23 cellular contexts compared by ENCODE assay signal in genomic region chr7:70587739-70588138, GRCh38.
A peak's percentile ranks its signal among the peaks of the same experiment; 100 is the strongest.
DNase-seq lines count a peak whose midpoint lies in the region; ATAC-seq, FAIRE-seq and TF ChIP-seq lines count a peak whose summit lies in the region.
"Had no signal": no experiment of that assay in that cellular context is flagged by ENCODE, and none has a peak within 500 bp of the region (broad histone marks: within the 10 kb centered on the region; RNA-seq: fewer than 3 reads in every experiment).

No MANE protein-coding gene starts in this region.

- peak overlapping the region in 4 of 5 experiments; percentile 23 to 87 (median 42) for H3K27ac Mint-ChIP-seq in brain
- H3K27ac Mint-ChIP-seq in immature natural killer cell: peak overlapping the region in 3 of 6 donors; percentile 46 to 49 (median 46)
- H3K27ac Mint-ChIP-seq: CD4-positive, alpha-beta T cell had no signal

- peak; percentile 68 for ATAC-seq in mucosa of descending colon
- no peak for ATAC-seq in GM19467 (IDR thresholded peaks at IDR 0.05; ENCODE audit: unreplicated experiment)
- ATAC-seq: HCT116, Right ventricle myocardium inferior had no signal

- intact Hi-C loops in mucosa of descending colon (cut with DNase I, micrococcal nuclease): no loop called here

- H3K9me3 Mint-ChIP-seq in brain (no peaks in the 10 kb centered on the region), immature natural killer cell (no peaks in the 10 kb centered on the region)
- H3K9me3 Mint-ChIP-seq: CD4-positive, alpha-beta T cell; IgD-negative memory B cell had no signal

- H3K27me3 ChIP-seq in small intestine (ENCODE audit: control insufficient read depth in 2 of 2, insufficient read depth in 2 of 2, low read length in 2 of 2): no peaks in the 10 kb centered on the region
- H3K27me3 ChIP-seq: BLaER1, SJSA1 had no signal

- FAIRE-seq in small intestine (lab: Jason Lieb, UNC): no peak
- FAIRE-seq: H1, RCC 7860 had no signal

- H3K27ac ChIP-seq in small intestine (ENCODE audit: low read depth in 1 of 2, low read length in 1 of 2): no peak overlapping the region
- H3K27ac ChIP-seq: BLaER1, SJSA1 had no signal

- DNase-seq in immature natural killer cell (peak; percentile 31 to 38 (median 34)), mucosa of descending colon (peak in 2 of 3 donors; percentile 54 to 61), small intestine (peak; percentile 79), NCI-H187 treated with DMSO at 0.1 percent for 48 hours (lab: John Stamatoyannopoulos, UW) (no peak)
- DNase-seq in activated CD8-positive, alpha-beta memory T cell treated with anti-CD3 and anti-CD28 coated beads for 24 hours: no peak
- DNase-seq: ACHN; CD4-positive, alpha-beta T cell; COR-L47; DMS79; NCI-H1105 treated with DMSO at 0.1 percent for 48 hours; NCI-H1694; NCI-H2081 treated with DMSO at 0.1 percent for 48 hours; NCI-H2171 treated with DMSO at 0.1 percent for 48 hours; NCI-H524 treated with DMSO at 0.1 percent for 48 hours had no signal

- H3K4me3 Mint-ChIP-seq in brain: peak overlapping the region; percentile 6 to 74 (median 59)
- peak overlapping the region in 4 of 5 donors; percentile 28 to 45 (median 43) for H3K4me3 Mint-ChIP-seq in immature natural killer cell
- H3K4me3 Mint-ChIP-seq: CD4-positive, alpha-beta T cell; IgD-negative memory B cell had no signal

- 21 to 60% (median 39%) methylated on average over 4 of the region's 4 CpGs for WGBS in small intestine, 3 donors

- H3K36me3 Mint-ChIP-seq in brain: no peaks in the 10 kb centered on the region
- peaks cover 0 to 9% (median 4%) of the 10 kb centered on the region in 3 donors for H3K36me3 Mint-ChIP-seq in immature natural killer cell
- H3K36me3 Mint-ChIP-seq: IgD-negative memory B cell had no signal

- H3K4me3 ChIP-seq in mucosa of descending colon: no peak overlapping the region
- no peak overlapping the region for H3K4me3 ChIP-seq in small intestine (ENCODE audit: low read depth in 1 of 2, low read length in 2 of 2)
- H3K4me3 ChIP-seq: BLaER1, SJSA1 had no signal

- H3K36me3 ChIP-seq in mucosa of descending colon (ENCODE audit: low read depth) (no peaks in the 10 kb centered on the region), small intestine (ENCODE audit: control insufficient read depth in 2 of 2, insufficient read depth in 2 of 2, low read length in 2 of 2) (no peaks in the 10 kb centered on the region)
- H3K36me3 ChIP-seq: SJSA1 had no signal

- H3K27me3 Mint-ChIP-seq in brain (peaks cover 27% of the 10 kb centered on the region), immature natural killer cell (ENCODE audit: low read depth in 3 of 3) (peaks cover 3 to 4% (median 4%) of the 10 kb centered on the region in 3 donors)
- H3K27me3 Mint-ChIP-seq: CD4-positive, alpha-beta T cell; IgD-negative memory B cell had no signal

- H3K4me1 Mint-ChIP-seq in brain: peaks cover 86% of the 10 kb centered on the region
- peaks cover 14 to 15% of the 10 kb centered on the region in 2 donors for H3K4me1 Mint-ChIP-seq in immature natural killer cell
- H3K4me1 Mint-ChIP-seq: IgD-negative memory B cell had no signal

- H3K4me1 ChIP-seq in mucosa of descending colon (ENCODE audit: low read depth): peaks cover 26% of the 10 kb centered on the region
- peaks cover 4 to 6% of the 10 kb centered on the region in 2 donors for H3K4me1 ChIP-seq in small intestine (ENCODE audit: control insufficient read depth in 2 of 2, insufficient read depth in 1 of 2, low read depth in 1 of 2, low read length in 1 of 2)
- H3K4me1 ChIP-seq: SJSA1 had no signal

- H3K9me3 ChIP-seq in mucosa of descending colon (no peaks in the 10 kb centered on the region), small intestine (ENCODE audit: control insufficient read depth, low read depth) (no peaks in the 10 kb centered on the region)
- H3K9me3 ChIP-seq: BLaER1, SJSA1 had no signal

- TF ChIP-seq CTCF in brain (conservative IDR thresholded peaks at IDR 0.05): no peak
- TF ChIP-seq CTCF in mucosa of descending colon (IDR thresholded peaks at IDR 0.05): no peak

Comparison
In these comparisons a context has a peak if more than half of its experiments do, and no peak if none do; other contexts are left out.
1. DNase-seq: peak in immature natural killer cell (3 of 3), mucosa of descending colon (2 of 3) and small intestine (single experiment); none in activated CD8-positive, alpha-beta memory T cell treated with anti-CD3 and anti-CD28 coated beads for 24 hours (single experiment) and NCI-H187 treated with DMSO at 0.1 percent for 48 hours (single experiment).